In the genomic region with DNA sequence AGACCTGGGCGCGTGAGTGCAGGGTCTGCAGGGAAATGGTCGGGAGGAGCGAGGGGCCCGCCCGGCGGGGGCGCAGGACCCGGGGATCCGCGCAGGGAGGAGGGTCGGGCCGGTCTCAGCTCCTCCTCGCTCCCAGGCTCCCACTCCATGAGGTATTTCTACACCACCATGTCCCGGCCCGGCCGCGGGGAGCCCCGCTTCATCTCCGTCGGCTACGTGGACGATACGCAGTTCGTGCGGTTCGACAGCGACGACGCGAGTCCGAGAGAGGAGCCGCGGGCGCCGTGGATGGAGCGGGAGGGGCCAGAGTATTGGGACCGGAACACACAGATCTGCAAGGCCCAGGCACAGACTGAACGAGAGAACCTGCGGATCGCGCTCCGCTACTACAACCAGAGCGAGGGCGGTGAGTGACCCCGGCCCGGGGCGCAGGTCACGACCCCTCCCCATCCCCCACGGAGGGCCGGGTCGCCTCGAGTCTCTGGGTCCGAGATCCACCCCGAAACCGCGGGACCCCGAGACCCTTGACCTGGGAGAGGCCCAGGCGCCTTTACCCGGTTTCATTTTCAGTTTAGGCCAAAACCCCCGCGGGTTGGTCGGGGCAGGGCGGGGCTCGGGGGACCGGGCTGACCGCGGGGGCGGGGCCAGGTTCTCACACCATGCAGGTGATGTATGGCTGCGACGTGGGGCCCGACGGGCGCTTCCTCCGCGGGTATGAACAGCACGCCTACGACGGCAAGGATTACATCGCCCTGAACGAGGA, we compare ENCODE assay signal across 8 cellular contexts.
DNase-seq lines count a peak whose midpoint lies in the region; ATAC-seq and TF ChIP-seq lines count a peak whose summit lies in the region.

No MANE protein-coding gene starts in this region.

- H3K4me3 ChIP-seq in parathyroid adenoma (ENCODE audit: low read depth, low read length) (peak overlapping the region; percentile 87), tibial artery (peak overlapping the region; percentile 60 to 75)

- peak overlapping the region; percentile 90 for H3K4me2 ChIP-seq in parathyroid adenoma (ENCODE audit: low read length)

- TF ChIP-seq CTCF in parathyroid adenoma (IDR thresholded peaks at IDR 0.05) (no peak), tibial artery (IDR thresholded peaks at IDR 0.05) (no peak)

- CTCF ChIA-PET in activated naive CD4-positive, alpha-beta T cell treated with anti-CD3 and anti-CD28 coated beads, Interleukin-2, amount 10 ng/mL, durations not matched to agents 7 days and 5 days (lab: Charles Lee): no interaction called here

- H3K27me3 ChIP-seq in parathyroid adenoma (ENCODE audit: control insufficient read depth, insufficient read depth, low read length) (no peaks in the 10 kb centered on the region), tibial artery (no peaks in the 10 kb centered on the region)

- peaks cover 36% of the 10 kb centered on the region for H3K4me1 Mint-ChIP-seq in activated naive CD4-positive, alpha-beta T cell treated with anti-CD3 and anti-CD28 coated beads, Interleukin-2, amount 10 ng/mL, durations not matched to agents 7 days and 5 days

- DNase-seq in NCI-H2029 (lab: John Stamatoyannopoulos, UW) (peak; percentile 68), NCI-H2029 treated with DMSO at 0.1 percent for 48 hours (lab: John Stamatoyannopoulos, UW) (no peak), RKO (ENCODE audit: low spot score) (peak; percentile 72), head of caudate nucleus (peak; percentile 16 to 81 (median 50)), tibial artery (peak; percentile 57 to 91)
- peak; percentile 94 for DNase-seq in activated naive CD4-positive, alpha-beta T cell treated with anti-CD3 and anti-CD28 coated beads, Interleukin-2, amount 10 ng/mL, durations not matched to agents 7 days and 5 days

- H3K4me1 ChIP-seq in parathyroid adenoma (no peaks in the 10 kb centered on the region), tibial artery (peaks cover 0 to 7% (median 0%) of the 10 kb centered on the region in 4 donors)

- peaks cover 21% of the 10 kb centered on the region for H3K36me3 Mint-ChIP-seq in activated naive CD4-positive, alpha-beta T cell treated with anti-CD3 and anti-CD28 coated beads, Interleukin-2, amount 10 ng/mL, durations not matched to agents 7 days and 5 days

- peak; percentile 66 for ATAC-seq in HG02884 (IDR thresholded peaks at IDR 0.05; ENCODE audit: unreplicated experiment)

- H3K36me3 ChIP-seq in parathyroid adenoma (ENCODE audit: control insufficient read depth, insufficient read depth, low read length): no peaks in the 10 kb centered on the region
- H3K36me3 ChIP-seq in tibial artery: no peaks in the 10 kb centered on the region

- peak overlapping the region; percentile 90 for H3K27ac Mint-ChIP-seq in activated naive CD4-positive, alpha-beta T cell treated with anti-CD3 and anti-CD28 coated beads, Interleukin-2, amount 10 ng/mL, durations not matched to agents 7 days and 5 days

- H3K27ac ChIP-seq in parathyroid adenoma (peak overlapping the region; percentile 79), tibial artery (peak overlapping the region; percentile 83 to 97)

- H3K9ac ChIP-seq in parathyroid adenoma: peak overlapping the region; percentile 53

- peaks cover 60% of the 10 kb centered on the region for H3K27me3 Mint-ChIP-seq in activated naive CD4-positive, alpha-beta T cell treated with anti-CD3 and anti-CD28 coated beads, Interleukin-2, amount 10 ng/mL, durations not matched to agents 7 days and 5 days

- no peaks in the 10 kb centered on the region for H3K79me2 ChIP-seq in parathyroid adenoma

- intact Hi-C loops in head of caudate nucleus (cut with DNase I): no loop called here
- intact Hi-C loops in tibial artery (cut with DNase I; ENCODE audit: low total_unique reads): loop anchor here (5.0 kb wide), 1 partner anchor 54 kb away; a partner anchor contains a TSS

- peaks cover 9% of the 10 kb centered on the region for H3K9me3 Mint-ChIP-seq in activated naive CD4-positive, alpha-beta T cell treated with anti-CD3 and anti-CD28 coated beads, Interleukin-2, amount 10 ng/mL, durations not matched to agents 7 days and 5 days

- H3K4me3 Mint-ChIP-seq in activated naive CD4-positive, alpha-beta T cell treated with anti-CD3 and anti-CD28 coated beads, Interleukin-2, amount 10 ng/mL, durations not matched to agents 7 days and 5 days: peak overlapping the region; percentile 83

- H3K9me3 ChIP-seq in parathyroid adenoma (ENCODE audit: control insufficient read depth, low read length): no peaks in the 10 kb centered on the region
- no peaks in the 10 kb centered on the region for H3K9me3 ChIP-seq in tibial artery

- H2AFZ ChIP-seq in parathyroid adenoma: peak overlapping the region; percentile 98
